Comparison of ENCODE assay signal across 1 cellular context in genomic region chr1:222712253-222713090, GRCh38.
TF ChIP-seq lines count a peak whose summit lies in the region.

A gene with protein sequence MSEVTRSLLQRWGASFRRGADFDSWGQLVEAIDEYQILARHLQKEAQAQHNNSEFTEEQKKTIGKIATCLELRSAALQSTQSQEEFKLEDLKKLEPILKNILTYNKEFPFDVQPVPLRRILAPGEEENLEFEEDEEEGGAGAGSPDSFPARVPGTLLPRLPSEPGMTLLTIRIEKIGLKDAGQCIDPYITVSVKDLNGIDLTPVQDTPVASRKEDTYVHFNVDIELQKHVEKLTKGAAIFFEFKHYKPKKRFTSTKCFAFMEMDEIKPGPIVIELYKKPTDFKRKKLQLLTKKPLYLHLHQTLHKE (minus strand): TSS chr1:222712491. CDS start chr1:222712317, 174 bp downstream.
BROX (plus strand) TSS chr1:222712564; CDS start chr1:222715700, 3,136 bp downstream.

TF ChIP-seq in HepG2, 621 proteins besides CTCF, POLR2A, EP300 and RAD21 (continued from another document and continues in another):
- TF ChIP-seq, protein P1, sequence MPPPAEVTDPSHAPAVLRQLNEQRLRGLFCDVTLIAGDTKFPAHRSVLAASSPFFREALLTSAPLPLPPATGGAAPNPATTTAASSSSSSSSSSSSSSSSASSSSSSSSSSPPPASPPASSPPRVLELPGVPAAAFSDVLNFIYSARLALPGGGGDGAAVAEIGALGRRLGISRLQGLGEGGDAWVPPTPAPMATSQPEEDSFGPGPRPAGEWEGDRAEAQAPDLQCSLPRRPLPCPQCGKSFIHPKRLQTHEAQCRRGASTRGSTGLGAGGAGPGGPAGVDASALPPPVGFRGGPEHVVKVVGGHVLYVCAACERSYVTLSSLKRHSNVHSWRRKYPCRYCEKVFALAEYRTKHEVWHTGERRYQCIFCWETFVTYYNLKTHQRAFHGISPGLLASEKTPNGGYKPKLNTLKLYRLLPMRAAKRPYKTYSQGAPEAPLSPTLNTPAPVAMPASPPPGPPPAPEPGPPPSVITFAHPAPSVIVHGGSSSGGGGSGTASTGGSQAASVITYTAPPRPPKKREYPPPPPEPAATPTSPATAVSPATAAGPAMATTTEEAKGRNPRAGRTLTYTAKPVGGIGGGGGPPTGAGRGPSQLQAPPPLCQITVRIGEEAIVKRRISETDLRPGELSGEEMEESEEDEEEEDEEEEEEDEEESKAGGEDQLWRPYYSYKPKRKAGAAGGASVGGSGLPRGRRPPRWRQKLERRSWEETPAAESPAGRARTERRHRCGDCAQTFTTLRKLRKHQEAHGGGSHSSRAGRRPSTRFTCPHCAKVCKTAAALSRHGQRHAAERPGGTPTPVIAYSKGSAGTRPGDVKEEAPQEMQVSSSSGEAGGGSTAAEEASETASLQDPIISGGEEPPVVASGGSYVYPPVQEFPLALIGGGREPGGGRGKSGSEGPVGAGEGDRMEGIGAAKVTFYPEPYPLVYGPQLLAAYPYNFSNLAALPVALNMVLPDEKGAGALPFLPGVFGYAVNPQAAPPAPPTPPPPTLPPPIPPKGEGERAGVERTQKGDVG (CRISPR knock-in tag; IDR thresholded peaks at IDR 0.05; ENCODE audit: borderline replicate concordance), result no peak
- 0 out of 2 replicates have a peak, but pooled peaks have one; percentile 11 for TF ChIP-seq MED1 (CRISPR knock-in tag; IDR thresholded peaks at IDR 0.05)
- 0 out of 2 replicates have a peak, but pooled peaks have one; percentile 15 for TF ChIP-seq SRF (IDR thresholded peaks at IDR 0.05; ENCODE audit: low read depth, low read length)
- no peak for TF ChIP-seq GLI4 (CRISPR knock-in tag; IDR thresholded peaks at IDR 0.05; ENCODE audit: borderline replicate concordance)
- TF ChIP-seq HCFC1 (IDR thresholded peaks at IDR 0.05; ENCODE audit: low read depth, low read length), result peak; percentile 73
- peak in 1 of 2 experiments; percentile 3; a peak in 1 of 4 replicates for TF ChIP-seq REST (IDR thresholded peaks at IDR 0.05; ENCODE audit: borderline replicate concordance in 1 of 2, low read depth in 1 of 2, low read length in 2 of 2)
- TF ChIP-seq, protein P2, sequence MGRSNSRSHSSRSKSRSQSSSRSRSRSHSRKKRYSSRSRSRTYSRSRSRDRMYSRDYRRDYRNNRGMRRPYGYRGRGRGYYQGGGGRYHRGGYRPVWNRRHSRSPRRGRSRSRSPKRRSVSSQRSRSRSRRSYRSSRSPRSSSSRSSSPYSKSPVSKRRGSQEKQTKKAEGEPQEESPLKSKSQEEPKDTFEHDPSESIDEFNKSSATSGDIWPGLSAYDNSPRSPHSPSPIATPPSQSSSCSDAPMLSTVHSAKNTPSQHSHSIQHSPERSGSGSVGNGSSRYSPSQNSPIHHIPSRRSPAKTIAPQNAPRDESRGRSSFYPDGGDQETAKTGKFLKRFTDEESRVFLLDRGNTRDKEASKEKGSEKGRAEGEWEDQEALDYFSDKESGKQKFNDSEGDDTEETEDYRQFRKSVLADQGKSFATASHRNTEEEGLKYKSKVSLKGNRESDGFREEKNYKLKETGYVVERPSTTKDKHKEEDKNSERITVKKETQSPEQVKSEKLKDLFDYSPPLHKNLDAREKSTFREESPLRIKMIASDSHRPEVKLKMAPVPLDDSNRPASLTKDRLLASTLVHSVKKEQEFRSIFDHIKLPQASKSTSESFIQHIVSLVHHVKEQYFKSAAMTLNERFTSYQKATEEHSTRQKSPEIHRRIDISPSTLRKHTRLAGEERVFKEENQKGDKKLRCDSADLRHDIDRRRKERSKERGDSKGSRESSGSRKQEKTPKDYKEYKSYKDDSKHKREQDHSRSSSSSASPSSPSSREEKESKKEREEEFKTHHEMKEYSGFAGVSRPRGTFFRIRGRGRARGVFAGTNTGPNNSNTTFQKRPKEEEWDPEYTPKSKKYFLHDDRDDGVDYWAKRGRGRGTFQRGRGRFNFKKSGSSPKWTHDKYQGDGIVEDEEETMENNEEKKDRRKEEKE (IDR thresholded peaks at IDR 0.05), result no peak
- TF ChIP-seq MTF2 (CRISPR knock-in tag; IDR thresholded peaks at IDR 0.05; ENCODE audit: borderline replicate concordance), result no peak
- TF ChIP-seq ZMAT3 (CRISPR knock-in tag; conservative IDR thresholded peaks at IDR 0.05), result no peak
- peak; percentile 40 for TF ChIP-seq ZNF687 (CRISPR knock-in tag; IDR thresholded peaks at IDR 0.05)
- 0 out of 2 replicates have a peak, but pooled peaks have one; percentile 15 for TF ChIP-seq ZNF749 (CRISPR knock-in tag; IDR thresholded peaks at IDR 0.05; ENCODE audit: borderline replicate concordance)
- TF ChIP-seq ZNF30 (CRISPR knock-in tag; IDR thresholded peaks at IDR 0.05), result no peak
- peak; percentile 44; the same call in 1 of the 2 replicates for TF ChIP-seq KMT2B (CRISPR knock-in tag; IDR thresholded peaks at IDR 0.05)
- TF ChIP-seq NONO (IDR thresholded peaks at IDR 0.05), result no peak
- peak; percentile 62 for TF ChIP-seq NONO (CRISPR knock-in tag; conservative IDR thresholded peaks at IDR 0.05)
- TF ChIP-seq, protein P3, sequence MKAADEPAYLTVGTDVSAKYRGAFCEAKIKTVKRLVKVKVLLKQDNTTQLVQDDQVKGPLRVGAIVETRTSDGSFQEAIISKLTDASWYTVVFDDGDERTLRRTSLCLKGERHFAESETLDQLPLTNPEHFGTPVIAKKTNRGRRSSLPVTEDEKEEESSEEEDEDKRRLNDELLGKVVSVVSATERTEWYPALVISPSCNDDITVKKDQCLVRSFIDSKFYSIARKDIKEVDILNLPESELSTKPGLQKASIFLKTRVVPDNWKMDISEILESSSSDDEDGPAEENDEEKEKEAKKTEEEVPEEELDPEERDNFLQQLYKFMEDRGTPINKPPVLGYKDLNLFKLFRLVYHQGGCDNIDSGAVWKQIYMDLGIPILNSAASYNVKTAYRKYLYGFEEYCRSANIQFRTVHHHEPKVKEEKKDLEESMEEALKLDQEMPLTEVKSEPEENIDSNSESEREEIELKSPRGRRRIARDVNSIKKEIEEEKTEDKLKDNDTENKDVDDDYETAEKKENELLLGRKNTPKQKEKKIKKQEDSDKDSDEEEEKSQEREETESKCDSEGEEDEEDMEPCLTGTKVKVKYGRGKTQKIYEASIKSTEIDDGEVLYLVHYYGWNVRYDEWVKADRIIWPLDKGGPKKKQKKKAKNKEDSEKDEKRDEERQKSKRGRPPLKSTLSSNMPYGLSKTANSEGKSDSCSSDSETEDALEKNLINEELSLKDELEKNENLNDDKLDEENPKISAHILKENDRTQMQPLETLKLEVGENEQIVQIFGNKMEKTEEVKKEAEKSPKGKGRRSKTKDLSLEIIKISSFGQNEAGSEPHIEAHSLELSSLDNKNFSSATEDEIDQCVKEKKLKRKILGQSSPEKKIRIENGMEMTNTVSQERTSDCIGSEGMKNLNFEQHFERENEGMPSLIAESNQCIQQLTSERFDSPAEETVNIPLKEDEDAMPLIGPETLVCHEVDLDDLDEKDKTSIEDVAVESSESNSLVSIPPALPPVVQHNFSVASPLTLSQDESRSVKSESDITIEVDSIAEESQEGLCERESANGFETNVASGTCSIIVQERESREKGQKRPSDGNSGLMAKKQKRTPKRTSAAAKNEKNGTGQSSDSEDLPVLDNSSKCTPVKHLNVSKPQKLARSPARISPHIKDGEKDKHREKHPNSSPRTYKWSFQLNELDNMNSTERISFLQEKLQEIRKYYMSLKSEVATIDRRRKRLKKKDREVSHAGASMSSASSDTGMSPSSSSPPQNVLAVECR (CRISPR knock-in tag; IDR thresholded peaks at IDR 0.05; ENCODE audit: borderline replicate concordance), result 0 out of 2 replicates have a peak, but pooled peaks have one; percentile 43
- TF ChIP-seq, protein P4, sequence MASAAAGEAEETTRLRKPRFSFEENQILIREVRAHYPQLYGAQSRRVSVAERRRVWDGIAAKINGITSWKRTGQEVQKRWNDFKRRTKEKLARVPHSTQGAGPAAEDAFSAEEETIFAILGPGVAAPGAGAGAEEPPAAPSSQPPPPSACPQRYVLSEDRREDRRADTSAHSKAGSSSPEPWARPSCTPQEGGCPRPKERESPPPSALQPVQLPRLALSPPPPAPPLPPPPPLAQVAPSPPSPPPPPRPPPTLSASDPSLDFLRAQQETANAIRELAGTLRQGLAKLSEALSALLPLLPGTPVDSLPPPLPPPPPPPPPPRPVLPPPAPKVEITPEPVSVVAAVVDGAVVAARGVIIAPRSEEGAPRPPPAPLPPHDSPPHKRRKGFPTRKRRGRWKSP (CRISPR knock-in tag; IDR thresholded peaks at IDR 0.05), result peak; percentile 37; the same call in 1 of the 2 replicates
- no peak for TF ChIP-seq ZNF432 (CRISPR knock-in tag; IDR thresholded peaks at IDR 0.05; ENCODE audit: borderline replicate concordance)
- TF ChIP-seq GABPB1 (CRISPR knock-in tag; IDR thresholded peaks at IDR 0.05), result peak; percentile 79
- no peak for TF ChIP-seq BATF2 (CRISPR knock-in tag; IDR thresholded peaks at IDR 0.05)
- TF ChIP-seq, protein P5, sequence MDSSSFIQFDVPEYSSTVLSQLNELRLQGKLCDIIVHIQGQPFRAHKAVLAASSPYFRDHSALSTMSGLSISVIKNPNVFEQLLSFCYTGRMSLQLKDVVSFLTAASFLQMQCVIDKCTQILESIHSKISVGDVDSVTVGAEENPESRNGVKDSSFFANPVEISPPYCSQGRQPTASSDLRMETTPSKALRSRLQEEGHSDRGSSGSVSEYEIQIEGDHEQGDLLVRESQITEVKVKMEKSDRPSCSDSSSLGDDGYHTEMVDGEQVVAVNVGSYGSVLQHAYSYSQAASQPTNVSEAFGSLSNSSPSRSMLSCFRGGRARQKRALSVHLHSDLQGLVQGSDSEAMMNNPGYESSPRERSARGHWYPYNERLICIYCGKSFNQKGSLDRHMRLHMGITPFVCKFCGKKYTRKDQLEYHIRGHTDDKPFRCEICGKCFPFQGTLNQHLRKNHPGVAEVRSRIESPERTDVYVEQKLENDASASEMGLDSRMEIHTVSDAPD (CRISPR knock-in tag; IDR thresholded peaks at IDR 0.05), result peak; percentile 51; the same call in 1 of the 2 replicates
